20 cellular contexts compared by ENCODE assay signal in the genomic region with DNA sequence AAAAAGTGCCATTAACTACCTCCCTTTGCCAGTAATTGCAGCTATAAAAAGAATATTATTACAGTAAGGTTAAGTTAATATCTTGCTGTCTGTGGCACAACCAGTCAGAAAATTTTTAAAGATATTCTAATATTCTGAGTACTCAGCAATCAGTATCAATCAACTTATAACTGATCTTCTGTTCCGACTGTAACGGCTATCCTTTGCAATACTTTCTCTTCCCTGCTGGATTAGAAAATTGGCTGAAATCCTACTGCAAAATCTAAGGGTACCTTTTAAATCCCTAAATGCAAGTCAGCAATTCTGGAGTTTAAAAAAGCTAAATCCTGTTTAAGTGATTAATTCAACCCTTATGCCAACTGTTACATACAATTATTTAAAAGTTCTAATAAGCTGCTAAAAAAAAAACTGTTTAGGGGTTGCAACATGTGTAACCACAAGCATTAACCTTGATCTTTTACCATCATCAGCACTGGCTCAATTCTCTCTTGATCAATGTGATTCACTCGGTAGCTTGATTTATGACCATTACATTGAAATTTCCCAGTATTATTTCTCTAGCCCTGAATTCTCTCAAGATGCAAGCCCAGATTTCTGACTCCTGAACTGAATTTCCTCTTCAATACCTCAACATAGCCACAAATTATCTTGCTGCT. TPM values are rescaled to one million over a fixed set of nuclear protein-coding genes. Genes with fewer than 3 reads are reported as not detected.
"Had no signal": no experiment of that assay in that cellular context is flagged by ENCODE, and none has a peak within 500 bp of the region (broad histone marks: within the 10 kb centered on the region; RNA-seq: fewer than 3 reads in every experiment).

No MANE protein-coding gene starts in this region.

- H3K4me3 ChIP-seq: cardiac muscle cell, esophagus muscularis mucosa, lower lobe of right lung, thyroid gland had no signal

- H3K79me2 ChIP-seq: parathyroid adenoma had no signal

- H3K27me3 ChIP-seq: cardiac muscle cell, esophagus muscularis mucosa, neutrophil, thyroid gland had no signal

- H3K9me3 ChIP-seq: esophagus muscularis mucosa, lower lobe of right lung, neutrophil, thyroid gland had no signal

- ATAC-seq: activated T-cell treated with anti-CD3 and anti-CD28 coated beads, Interleukin-2, amount 50 U/mL, for 72 hours; natural killer cell treated with Interleukin-12 subunit alpha and Interleukin-12 subunit beta and Interleukin-15 and Interleukin-18, amount 100 ng/mL, for 72 hours had no signal

- H3K36me3 ChIP-seq: cardiac muscle cell, esophagus muscularis mucosa, lower lobe of right lung, neutrophil, thyroid gland, WERI-Rb-1 had no signal

- H3K4me1 ChIP-seq: lower lobe of right lung, parathyroid adenoma, thyroid gland had no signal

- DNase-seq: activated CD4-positive, alpha-beta T cell treated with anti-CD3 and anti-CD28 coated beads for 1 hour; activated effector memory CD4-positive, alpha-beta T cell treated with anti-CD3 and anti-CD28 coated beads, Interleukin-2, amount 50 U/mL, for 16 hours; activated naive CD4-positive, alpha-beta T cell treated with anti-CD3 and anti-CD28 coated beads, Interleukin-2, amount 50 U/mL, for 16 hours; activated T-cell treated with anti-CD3 and anti-CD28 coated beads, Interleukin-2, amount 50 U/mL, for 72 hours; amniotic stem cell; effector CD8-positive, alpha-beta T cell; left cardiac atrium; lower lobe of right lung; stimulated activated CD4-positive, alpha-beta T cell treated with anti-CD3 and anti-CD28 coated beads, Interleukin-12 subunit alpha, Interleukin-12 subunit beta, amount 100 ng/mL, for 4 hours; stimulated activated CD4-positive, alpha-beta T cell treated with anti-CD3 and anti-CD28 coated beads, Interleukin-1b, Interleukin-23, amount 100 ng/mL, for 48 hours; stimulated activated CD8-positive, alpha-beta memory T cell treated with anti-CD3 and anti-CD28 coated beads, Interleukin-4, amount 100 ng/mL, for 48 hours; stimulated activated naive CD4-positive, alpha-beta T cell; T-helper 2 cell; thyroid gland; WERI-Rb-1 had no signal

- H3K9ac ChIP-seq: parathyroid adenoma had no signal

- H3K27ac ChIP-seq: cardiac muscle cell, esophagus muscularis mucosa, lower lobe of right lung, neutrophil, parathyroid adenoma, thyroid gland, WERI-Rb-1 had no signal

- H2AFZ ChIP-seq: parathyroid adenoma had no signal

RNA-seq across cellular contexts. Expression of a gene that starts 20.5 kb away (rescaled TPM):
- total RNA-seq: natural killer cell treated with Interleukin-12 subunit alpha and Interleukin-12 subunit beta and Interleukin-15 and Interleukin-18, amount 100 ng/mL, for 72 hours had no signal
